ENCODE assay signal across 35 cellular contexts in the genomic region with DNA sequence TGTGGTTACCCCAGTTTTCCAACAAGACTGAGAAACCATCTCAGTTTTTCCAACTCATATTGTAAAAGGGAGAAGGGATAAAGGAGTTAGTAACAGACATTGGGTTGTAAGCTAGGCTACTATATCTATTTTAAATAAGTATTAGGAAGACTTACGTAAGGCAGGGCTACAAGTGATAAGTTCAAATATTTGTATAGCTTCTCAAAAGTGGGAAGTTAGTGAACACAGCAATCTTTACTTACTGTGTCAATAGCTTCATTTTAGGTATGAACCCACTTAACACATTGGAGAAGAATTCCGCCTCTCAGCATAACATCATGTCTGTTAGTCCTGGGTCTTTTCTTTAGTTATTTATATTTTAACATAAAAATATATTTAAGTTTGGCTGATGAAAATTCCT.
"Had no signal": no experiment of that assay in that cellular context is flagged by ENCODE, and none has a peak within 500 bp of the region (broad histone marks: within the 10 kb centered on the region; RNA-seq: fewer than 3 reads in every experiment).

No MANE protein-coding gene starts in this region.

- H3K27me3 ChIP-seq: MG63 had no signal

- H3K9me3 ChIP-seq: MG63 had no signal

- DNase-seq: Karpas-422, Kasumi-1, KG1, MG63, MM.1S, MV-4-11, NCI-H1048, NCI-H1092, NCI-H1092 treated with DMSO at 0.1 percent for 48 hours, NCI-H1105, NCI-H1105 treated with DMSO at 0.1 percent for 48 hours, NCI-H1417, NCI-H1417 treated with DMSO at 0.1 percent for 48 hours, NCI-H1436, NCI-H1436 treated with DMSO at 0.1 percent for 48 hours, NCI-H146, NCI-H1694, NCI-H1694 treated with DMSO at 0.1 percent for 48 hours, NCI-H187, NCI-H187 treated with DMSO at 0.1 percent for 48 hours, NCI-H1930, NCI-H2029, NCI-H2029 treated with DMSO at 0.1 percent for 48 hours, NCI-H2081, NCI-H2081 treated with DMSO at 0.1 percent for 48 hours, NCI-H2107, NCI-H2171, NCI-H2171 treated with DMSO at 0.1 percent for 48 hours, NCI-H2227 treated with DMSO at 0.1 percent for 48 hours, NCI-H226, NCI-H345, NCI-H446, NCI-H446 treated with DMSO at 0.1 percent for 48 hours, NCI-H510A had no signal

- H3K36me3 ChIP-seq: MG63 had no signal

- H3K4me2 ChIP-seq: KMS-11 had no signal

- H3K27ac ChIP-seq: KMS-11 had no signal

- H3K4me3 ChIP-seq: MG63 had no signal

- H3K9ac ChIP-seq: KMS-11 had no signal
